8 cellular contexts compared by ENCODE assay signal in the genomic region with DNA sequence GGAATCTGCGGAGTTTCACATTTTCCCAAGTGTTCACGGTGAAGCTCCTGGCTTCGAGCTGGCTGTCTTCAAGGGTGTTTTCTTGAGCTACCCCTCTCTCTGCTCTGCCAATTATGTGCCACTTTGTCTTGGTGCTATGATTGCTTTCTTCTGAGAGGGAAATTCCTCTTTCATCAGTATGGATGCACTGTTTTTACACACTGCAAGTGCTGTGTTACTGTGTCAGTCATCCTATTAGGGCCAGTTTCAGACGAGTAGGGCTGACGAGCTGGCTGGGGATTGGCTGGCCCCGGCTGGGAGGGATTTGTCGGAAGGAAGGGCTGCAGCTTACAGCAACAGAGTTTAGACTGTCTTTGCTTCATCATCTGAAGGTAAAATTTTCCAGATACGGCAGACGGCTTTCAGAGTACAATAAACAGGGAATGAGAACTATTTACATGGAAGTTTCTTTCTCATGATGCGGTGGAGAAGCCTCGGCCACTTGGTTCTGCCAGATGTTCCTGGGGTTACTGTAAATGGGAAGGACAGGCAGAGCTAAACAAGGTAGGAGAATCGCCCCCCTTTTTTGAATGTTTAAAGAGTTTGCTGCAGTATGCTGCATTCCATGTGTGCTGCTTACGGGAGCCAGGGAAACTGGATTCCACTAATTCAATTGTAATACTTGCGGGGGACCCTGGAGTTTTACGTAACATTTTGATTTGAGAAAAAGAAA. TPM values are rescaled to one million over a fixed set of nuclear protein-coding genes. Genes with fewer than 3 reads are reported as not detected.
DNase-seq lines count a peak whose midpoint lies in the region; ATAC-seq and TF ChIP-seq lines count a peak whose summit lies in the region.

A gene with protein sequence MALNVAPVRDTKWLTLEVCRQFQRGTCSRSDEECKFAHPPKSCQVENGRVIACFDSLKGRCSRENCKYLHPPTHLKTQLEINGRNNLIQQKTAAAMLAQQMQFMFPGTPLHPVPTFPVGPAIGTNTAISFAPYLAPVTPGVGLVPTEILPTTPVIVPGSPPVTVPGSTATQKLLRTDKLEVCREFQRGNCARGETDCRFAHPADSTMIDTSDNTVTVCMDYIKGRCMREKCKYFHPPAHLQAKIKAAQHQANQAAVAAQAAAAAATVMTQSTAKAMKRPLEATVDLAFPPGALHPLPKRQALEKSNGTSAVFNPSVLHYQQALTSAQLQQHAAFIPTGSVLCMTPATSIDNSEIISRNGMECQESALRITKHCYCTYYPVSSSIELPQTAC (plus strand): TSS at position 345 of the 712 bp plus-strand sequence. CDS start 53,903 bp downstream, outside the sequence.

- H3K27ac Mint-ChIP-seq in central memory CD8-positive, alpha-beta T cell (ENCODE audit: low read depth), result peak within 1 kb of the TSS; percentile 99

- CTCF ChIA-PET in AG04450 (lab: Charles Lee), result interaction anchor here (0.9 to 7.3 kb wide), 8 partner anchors 10 to 204 kb away, joined by 3 to 92 read pairs (median 8); no protein-coding TSS in a partner anchor

- peak; percentile 39 for TF ChIP-seq POLR2A in GM18951 (IDR thresholded peaks at IDR 0.05; ENCODE audit: extremely low read depth, insufficient read depth, insufficient read length)

- H3K4me3 Mint-ChIP-seq in central memory CD8-positive, alpha-beta T cell, result peak within 1 kb of the TSS; percentile 91

- POLR2A ChIA-PET in AG04450 (lab: Yijun Ruan, JAX), result interaction anchor here (0.9 to 2.3 kb wide), 14 partner anchors 10 to 211 kb away, joined by 3 to 8 read pairs (median 4); partner anchors contain the start of gene RAP2A

- H3K27ac ChIP-seq in AG04450 (ENCODE audit: low read depth, low read length), result peak within 1 kb of the TSS; percentile 91

- ATAC-seq in HG03175 (IDR thresholded peaks at IDR 0.05; ENCODE audit: unreplicated experiment), result peak; percentile 96
- peak; percentile 99 for ATAC-seq in activated CD4-positive, CD25-positive, alpha-beta regulatory T cell treated with anti-CD3 and anti-CD28 coated beads, Interleukin-2, amount 50 U/mL, for 24 hours
- peak; percentile 91 for ATAC-seq in central memory CD8-positive, alpha-beta T cell (replicated peaks; ENCODE audit: extremely low read depth, poor library complexity, severe bottlenecking)

- H3K27me3 Mint-ChIP-seq in central memory CD8-positive, alpha-beta T cell, result no peaks in the 10 kb centered on the region

- in situ Hi-C loops in GM18951 (cut with MboI; ENCODE audit: low sequenced_read_pairs, unreplicated experiment), result no loop called here

- no peak for TF ChIP-seq CTCF in AG04450 (IDR thresholded peaks at IDR 0.05; ENCODE audit: low read depth, low read length)

- H3K4me3 ChIP-seq in AG04450 (ENCODE audit: low read depth, low read length), result peak within 1 kb of the TSS; percentile 82

- H3K4me1 Mint-ChIP-seq in central memory CD8-positive, alpha-beta T cell, result peaks cover 31% of the 10 kb centered on the region

- no peaks in the 10 kb centered on the region for H3K9me3 ChIP-seq in AG04450 (ENCODE audit: control insufficient read depth, insufficient read depth, low read length)

- H3K9me3 Mint-ChIP-seq in central memory CD8-positive, alpha-beta T cell, result no peaks in the 10 kb centered on the region

- peaks cover 14% of the 10 kb centered on the region for H3K36me3 Mint-ChIP-seq in central memory CD8-positive, alpha-beta T cell (ENCODE audit: insufficient read depth)

- DNase-seq in AG04450 (ENCODE audit: low read depth, low spot score) (peak; percentile 84), NCI-H2227 treated with DMSO at 0.1 percent for 48 hours (lab: John Stamatoyannopoulos, UW) (peak; percentile 72), islet precursor cell (peak; percentile 98)
- peak; percentile 63 to 79 for DNase-seq in central memory CD8-positive, alpha-beta T cell (ENCODE audit: low spot score in 2 of 2)
- DNase-seq in stimulated activated CD4-positive, alpha-beta T cell treated with anti-CD3 and anti-CD28 coated beads, Interleukin-12 subunit alpha, Interleukin-12 subunit beta, amount 100 ng/mL, for 4 hours, result peak; percentile 73

- H3K27me3 ChIP-seq in AG04450 (ENCODE audit: control insufficient read depth, insufficient read depth, low read length), result no peaks in the 10 kb centered on the region

RNA-seq across cellular contexts. Expression of the gene that starts here (rescaled TPM):
- polyA plus RNA-seq in AG04450 (2011; rRNA removed), result 42.4 and 44.0 TPM in 2 replicates
- polyA minus RNA-seq in AG04450 (2011; rRNA and poly(A)+ RNA removed), result 83.4 and 103 TPM in 2 replicates

Comparison
In these comparisons a context has a peak if more than half of its experiments do, and no peak if none do; other contexts are left out.
1. Peak in every context shown above with its lines: DNase-seq, ATAC-seq, H3K4me3 ChIP-seq and H3K27ac ChIP-seq.